ENCODE assay signal across 8 cellular contexts in the genomic region with DNA sequence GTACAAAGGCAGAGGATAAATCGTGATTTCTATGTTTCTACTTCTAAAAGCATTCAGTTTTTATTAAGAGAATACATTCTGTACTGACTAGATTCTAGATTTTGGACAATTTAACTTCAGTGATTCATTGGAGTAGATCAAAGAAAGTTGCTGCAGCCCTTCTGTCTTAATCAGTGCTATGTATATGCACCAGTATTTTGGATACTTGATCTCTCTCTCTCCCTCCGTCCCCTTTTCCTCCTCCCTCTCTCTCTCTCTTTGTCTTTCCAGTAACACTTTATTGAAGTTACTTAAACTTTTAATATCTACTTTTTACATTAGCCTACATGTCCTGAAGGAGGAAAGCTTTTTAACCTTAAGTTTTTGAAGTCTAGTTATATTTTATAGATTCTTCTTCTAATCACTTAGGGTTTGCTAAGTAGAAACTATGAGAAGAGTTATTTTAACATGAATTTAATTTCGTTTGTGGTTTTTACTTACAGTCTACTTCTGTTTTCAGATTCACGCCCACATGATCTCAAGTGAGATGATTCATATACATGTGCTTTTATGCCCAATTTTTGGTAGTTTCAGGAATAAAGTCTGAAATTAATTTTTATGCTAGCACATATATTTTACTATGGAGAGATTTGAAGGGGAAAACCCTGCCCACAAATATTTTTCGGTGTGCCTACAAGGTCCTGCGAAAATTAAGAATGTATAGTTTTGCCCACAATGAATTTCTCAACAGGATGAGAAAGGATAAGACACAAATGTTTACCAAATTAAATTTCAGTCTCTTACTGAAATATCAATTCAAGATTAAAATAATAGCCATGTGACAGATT. TPM values are rescaled to one million over a fixed set of nuclear protein-coding genes. Genes with fewer than 3 reads are reported as not detected.
DNase-seq lines count a peak whose midpoint lies in the region; ATAC-seq and TF ChIP-seq lines count a peak whose summit lies in the region.

No MANE protein-coding gene starts in this region.

- H3K4me3 Mint-ChIP-seq in naive thymus-derived CD8-positive, alpha-beta T cell, result peak overlapping the region in 8 of 10 donors; percentile 64 to 89 (median 82)
- no peak overlapping the region for H3K4me3 Mint-ChIP-seq in neural progenitor cell

- ATAC-seq in GM18907 (IDR thresholded peaks at IDR 0.05; ENCODE audit: unreplicated experiment), result peak; percentile 55
- peak; percentile 55 for ATAC-seq in HG02938 (IDR thresholded peaks at IDR 0.05; ENCODE audit: unreplicated experiment)
- ATAC-seq in naive thymus-derived CD8-positive, alpha-beta T cell, result peak; percentile 40 to 43

- H3F3A ChIP-seq in SU-DHL-6 (ENCODE audit: insufficient read depth) (peaks cover 9% of the 10 kb centered on the region), neural progenitor cell (ENCODE audit: low read depth) (peaks cover 10% of the 10 kb centered on the region)

- H2AFZ ChIP-seq in SU-DHL-6 (ENCODE audit: low read depth, low read length, severe bottlenecking) (peak overlapping the region; percentile 3), neural progenitor cell (replicated peaks) (no peak overlapping the region)

- H3K9me2 ChIP-seq in SU-DHL-6 (replicated peaks; ENCODE audit: insufficient read depth, low read length), result no peaks in the 10 kb centered on the region

- peaks cover 21 to 60% (median 39%) of the 10 kb centered on the region in 4 donors for H3K4me1 Mint-ChIP-seq in naive thymus-derived CD8-positive, alpha-beta T cell
- peaks cover 2% of the 10 kb centered on the region for H3K4me1 Mint-ChIP-seq in neural progenitor cell

- no peak for TF ChIP-seq CTCF in SU-DHL-6 (IDR thresholded peaks at IDR 0.05; ENCODE audit: insufficient read depth, low read length, poor library complexity, severe bottlenecking)
- TF ChIP-seq CTCF in neural progenitor cell (IDR thresholded peaks at IDR 0.05), result no peak

- H3K27me3 ChIP-seq in SU-DHL-6 (ENCODE audit: low read length) (no peaks in the 10 kb centered on the region), neural progenitor cell (no peaks in the 10 kb centered on the region)

- H3K36me3 ChIP-seq in SU-DHL-6 (ENCODE audit: low read length) (0 out of 2 replicates have a peak, but pooled peaks cover 2% of the 10 kb centered on the region), neural progenitor cell (no peaks in the 10 kb centered on the region)

- H3K4me3 ChIP-seq in SU-DHL-6 (ENCODE audit: insufficient read depth, low read length, poor library complexity, severe bottlenecking) (peak overlapping the region; percentile 42), neural progenitor cell (no peak overlapping the region)

- H3K9ac ChIP-seq in SU-DHL-6 (ENCODE audit: low read length) (peak overlapping the region; percentile 41), neural progenitor cell (no peak overlapping the region)

- peak overlapping the region; percentile 75 for H3K4me2 ChIP-seq in SU-DHL-6 (ENCODE audit: low read depth, low read length, poor library complexity, severe bottlenecking)
- H3K4me2 ChIP-seq in neural progenitor cell, result no peak overlapping the region

- H3K27me3 Mint-ChIP-seq in naive thymus-derived CD8-positive, alpha-beta T cell, result no peaks in the 10 kb centered on the region
- no peaks in the 10 kb centered on the region for H3K27me3 Mint-ChIP-seq in neural progenitor cell (ENCODE audit: insufficient read depth, low read depth)

- no peak for DNase-seq in naive thymus-derived CD8-positive, alpha-beta T cell
- DNase-seq in neural progenitor cell (ENCODE audit: low spot score), result no peak
- no peak for DNase-seq in activated CD4-positive, alpha-beta T cell treated with anti-CD3 and anti-CD28 coated beads, Interleukin-2, amount 50 U/mL, for 4 hours
- DNase-seq in HPDE6-E6E7 (ENCODE audit: extremely low spot score), result no peak
- DNase-seq in NCI-H1417 treated with DMSO at 0.1 percent for 48 hours (lab: John Stamatoyannopoulos, UW), result no peak

- H3K27ac Mint-ChIP-seq in naive thymus-derived CD8-positive, alpha-beta T cell, result peak overlapping the region in 7 of 10 donors; percentile 31 to 93 (median 83)
- H3K27ac Mint-ChIP-seq in neural progenitor cell, result no peak overlapping the region

- H3K9me3 Mint-ChIP-seq in naive thymus-derived CD8-positive, alpha-beta T cell, result no peaks in the 10 kb centered on the region
- H3K9me3 Mint-ChIP-seq in neural progenitor cell, result no peaks in the 10 kb centered on the region

- H3K4me1 ChIP-seq in neural progenitor cell, result peaks cover 16% of the 10 kb centered on the region

- H3K9me3 ChIP-seq in SU-DHL-6 (ENCODE audit: insufficient read depth, low read length) (no peaks in the 10 kb centered on the region), neural progenitor cell (ENCODE audit: low read depth) (no peaks in the 10 kb centered on the region)

- H3K27ac ChIP-seq in SU-DHL-6 (ENCODE audit: low read depth, low read length) (peak overlapping the region; percentile 83), neural progenitor cell (no peak overlapping the region)

- POLR2A ChIA-PET in naive thymus-derived CD8-positive, alpha-beta T cell (lab: Charles Lee), result interaction anchor here (1.2 kb wide), 1 partner anchor 8 kb away, joined by 4 read pairs; no protein-coding TSS in a partner anchor

- H3K36me3 Mint-ChIP-seq in naive thymus-derived CD8-positive, alpha-beta T cell, result peaks cover 0 to 4% (median 0%) of the 10 kb centered on the region in 3 donors
- no peaks in the 10 kb centered on the region for H3K36me3 Mint-ChIP-seq in neural progenitor cell

- no peaks in the 10 kb centered on the region for H4K20me1 ChIP-seq in SU-DHL-6 (ENCODE audit: low read depth, low read length)
- no peaks in the 10 kb centered on the region for H4K20me1 ChIP-seq in neural progenitor cell (ENCODE audit: low read depth)

- peaks cover 14% of the 10 kb centered on the region for H3K79me2 ChIP-seq in SU-DHL-6 (ENCODE audit: insufficient read depth, low read length)
- H3K79me2 ChIP-seq in neural progenitor cell (ENCODE audit: low read depth), result no peaks in the 10 kb centered on the region

RNA-seq across cellular contexts. Expression of a gene that starts 9.1 kb away (rescaled TPM):
- 10 to 100 TPM; 22.1 to 27.8 TPM for total RNA-seq in naive thymus-derived CD8-positive, alpha-beta T cell
- polyA plus RNA-seq in naive thymus-derived CD8-positive, alpha-beta T cell, result 10 to 100 TPM; 41.5 to 66.5 (median 56.6) TPM
- total RNA-seq in neural progenitor cell (ENCODE audit: low replicate concordance), result 5.1 and 7.1 TPM in 2 replicates
